Comparison of ENCODE assay signal across 8 cellular contexts in genomic region chr4:73628834-73629233, GRCh38. TPM values are rescaled to one million over a fixed set of nuclear protein-coding genes. Genes with fewer than 3 reads are reported as not detected.
"Had no signal": no experiment of that assay in that cellular context is flagged by ENCODE, and none has a peak within 500 bp of the region (broad histone marks: within the 10 kb centered on the region; RNA-seq: fewer than 3 reads in every experiment).

No MANE protein-coding gene starts in this region.

RNA-seq across cellular contexts. Expression of gene RASSF6, which starts 8.6 kb away (rescaled TPM):
- total RNA-seq: activated CD4-positive, alpha-beta memory T cell treated with anti-CD3 and anti-CD28 coated beads for 36 hours; activated CD4-positive, alpha-beta T cell treated with anti-CD3 and anti-CD28 coated beads, Interleukin-2, amount 10 ng/mL, durations not matched to agents 24 days and 14 days; activated CD8-positive, alpha-beta memory T cell treated with anti-CD3 and anti-CD28 coated beads for 36 hours; activated CD8-positive, alpha-beta memory T cell treated with anti-CD3 and anti-CD28 coated beads, Interleukin-2, amount 10 ng/mL, durations not matched to agents 7 days and 5 days; activated CD8-positive, alpha-beta T cell treated with anti-CD3 and anti-CD28 coated beads for 36 hours; activated CD8-positive, alpha-beta T cell treated with anti-CD3 and anti-CD28 coated beads, Interleukin-2, amount 10 ng/mL, durations not matched to agents 7 days and 5 days; T-helper 1 cell treated with Interleukin-12 subunit alpha and Interleukin-12 subunit beta and Interleukin-4 antibody, amounts not matched to agents 30 ng/mL and 1 ng/mL, for 36 hours; T-helper 2 cell treated with Interferon-gamma antibody and Interleukin-4, amounts not matched to agents 100 ng/mL and 5 ng/mL, for 36 hours had no signal
